Comparison of ENCODE assay signal across 1 cellular context in the genomic region with DNA sequence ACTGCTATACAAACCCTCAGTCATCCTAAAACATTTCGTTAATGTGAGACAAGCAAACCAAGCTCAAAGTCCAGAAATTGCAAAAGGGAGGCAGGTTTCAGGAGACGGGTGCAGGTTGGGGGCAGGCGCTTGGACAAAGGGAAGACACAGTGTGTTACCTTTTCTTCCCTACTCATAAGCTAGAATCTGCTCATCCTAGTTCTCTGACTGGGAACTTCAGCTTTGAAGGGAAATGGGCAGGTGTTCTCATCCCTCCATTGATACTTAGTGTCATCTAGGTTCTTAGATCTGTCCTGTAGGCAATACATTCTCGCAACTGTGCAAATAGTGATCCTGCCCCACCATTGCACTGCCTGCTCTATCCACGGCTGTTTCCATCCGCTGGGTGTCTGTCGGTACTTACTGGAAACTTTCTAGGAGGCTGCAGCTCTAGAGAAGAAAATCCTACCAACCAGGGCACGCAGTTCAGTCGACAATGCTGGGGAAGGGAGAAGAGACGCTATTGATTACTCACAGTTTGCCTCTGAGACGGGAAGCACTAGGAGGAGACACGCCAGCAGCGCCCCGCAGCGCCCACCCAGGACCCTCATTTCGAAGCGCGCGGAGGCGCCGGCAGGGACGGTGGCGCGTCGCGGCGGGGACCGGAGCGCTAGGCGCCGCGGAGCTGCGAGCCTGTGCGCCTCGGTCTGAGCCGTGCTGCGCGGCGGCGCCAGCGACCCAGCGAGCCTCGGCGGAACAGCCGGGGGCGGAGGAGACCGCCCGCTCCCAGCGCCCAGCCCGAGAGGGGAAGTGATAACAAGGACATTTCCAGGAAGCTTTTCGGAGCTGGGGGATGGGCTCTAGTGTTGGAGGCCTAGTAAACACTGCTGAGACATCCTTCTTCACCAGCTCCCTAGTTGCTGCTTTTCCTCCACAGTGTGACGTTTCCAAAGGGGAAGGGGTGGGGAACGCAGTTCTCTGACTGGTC.
TF ChIP-seq lines count a peak whose summit lies in the region.

Gene PROS1 (minus strand): TSS at position 737 of the 967 bp plus-strand sequence. CDS start 147 bp downstream, at position 590.

TF ChIP-seq in HepG2, 621 proteins besides CTCF, POLR2A, EP300 and RAD21 (continued from another document and continues in another):
- TF ChIP-seq ZNF792 (CRISPR knock-in tag; IDR thresholded peaks at IDR 0.05) (0 out of 2 replicates have a peak, but pooled peaks have one; percentile 19), FOXJ3 (CRISPR knock-in tag; IDR thresholded peaks at IDR 0.05; ENCODE audit: borderline replicate concordance) (peak; percentile 26; the same call in 1 of the 2 replicates), PRMT3 (CRISPR knock-in tag; IDR thresholded peaks at IDR 0.05; ENCODE audit: borderline replicate concordance, low read depth) (peak; percentile 68; the same call in 1 of the 2 replicates), SOX6 (IDR thresholded peaks at IDR 0.05) (no peak), SOX6 (CRISPR knock-in tag; IDR thresholded peaks at IDR 0.05) (peak; percentile 42; the same call in 1 of the 2 replicates), PHF8 (CRISPR knock-in tag; IDR thresholded peaks at IDR 0.05) (peak; percentile 65), ZNF12 (CRISPR knock-in tag; IDR thresholded peaks at IDR 0.05) (0 out of 2 replicates have a peak, but pooled peaks have one; percentile 11), ZSCAN29 (CRISPR knock-in tag; conservative IDR thresholded peaks at IDR 0.05) (no peak; the same call in 1 of the 2 replicates), ARID5B (CRISPR knock-in tag; IDR thresholded peaks at IDR 0.05) (peak; percentile 60), PHF20 (CRISPR knock-in tag; IDR thresholded peaks at IDR 0.05) (peak; percentile 61), ZNF589 (CRISPR knock-in tag; conservative IDR thresholded peaks at IDR 0.05) (0 out of 2 replicates have a peak, but pooled peaks have one; percentile 57), ZNF800 (CRISPR knock-in tag; IDR thresholded peaks at IDR 0.05) (peak; percentile 86), BCL6 (CRISPR knock-in tag; IDR thresholded peaks at IDR 0.05) (peak; percentile 56; the same call in 1 of the 2 replicates), ZNF678 (CRISPR knock-in tag; IDR thresholded peaks at IDR 0.05) (no peak), SMC3 (IDR thresholded peaks at IDR 0.05; ENCODE audit: low read length) (no peak), STAG1 (CRISPR knock-in tag; IDR thresholded peaks at IDR 0.05) (peak; percentile 6; the same call in 1 of the 2 replicates), ZNF446 (CRISPR knock-in tag; IDR thresholded peaks at IDR 0.05) (no peak), XRCC5 (optimal IDR thresholded peaks at IDR 0.05; ENCODE audit: low read length) (peak; percentile 36), ZNF7 (CRISPR knock-in tag; IDR thresholded peaks at IDR 0.05) (no peak), ADNP (CRISPR knock-in tag; IDR thresholded peaks at IDR 0.05) (no peak), ZNF577 (CRISPR knock-in tag; IDR thresholded peaks at IDR 0.05; ENCODE audit: borderline replicate concordance, low read depth) (no peak), YEATS4 (CRISPR knock-in tag; IDR thresholded peaks at IDR 0.05; ENCODE audit: borderline replicate concordance) (peak; percentile 85; the same call in 1 of the 2 replicates), ZNF557 (CRISPR knock-in tag; IDR thresholded peaks at IDR 0.05) (0 out of 2 replicates have a peak, but pooled peaks have one; percentile 30), IRX3 (CRISPR knock-in tag; IDR thresholded peaks at IDR 0.05; ENCODE audit: borderline replicate concordance, low read depth) (no peak), ARID2 (CRISPR knock-in tag; IDR thresholded peaks at IDR 0.05; ENCODE audit: borderline replicate concordance) (no peak), ZNF180 (CRISPR knock-in tag; IDR thresholded peaks at IDR 0.05; ENCODE audit: borderline replicate concordance, low read depth) (no peak), KDM4B (CRISPR knock-in tag; IDR thresholded peaks at IDR 0.05) (peak; percentile 44; the same call in 1 of the 2 replicates), ZNF782 (CRISPR knock-in tag; IDR thresholded peaks at IDR 0.05; ENCODE audit: borderline replicate concordance) (no peak), ZFY (CRISPR knock-in tag; IDR thresholded peaks at IDR 0.05) (peak; percentile 84), ZNF224 (CRISPR knock-in tag; IDR thresholded peaks at IDR 0.05) (no peak), ELF3 (CRISPR knock-in tag; IDR thresholded peaks at IDR 0.05) (peak; percentile 78), PITX1 (CRISPR knock-in tag; IDR thresholded peaks at IDR 0.05) (0 out of 2 replicates have a peak, but pooled peaks have one; percentile 52), ISX (CRISPR knock-in tag; conservative IDR thresholded peaks at IDR 0.05) (no peak)
- TF ChIP-seq, protein P1, sequence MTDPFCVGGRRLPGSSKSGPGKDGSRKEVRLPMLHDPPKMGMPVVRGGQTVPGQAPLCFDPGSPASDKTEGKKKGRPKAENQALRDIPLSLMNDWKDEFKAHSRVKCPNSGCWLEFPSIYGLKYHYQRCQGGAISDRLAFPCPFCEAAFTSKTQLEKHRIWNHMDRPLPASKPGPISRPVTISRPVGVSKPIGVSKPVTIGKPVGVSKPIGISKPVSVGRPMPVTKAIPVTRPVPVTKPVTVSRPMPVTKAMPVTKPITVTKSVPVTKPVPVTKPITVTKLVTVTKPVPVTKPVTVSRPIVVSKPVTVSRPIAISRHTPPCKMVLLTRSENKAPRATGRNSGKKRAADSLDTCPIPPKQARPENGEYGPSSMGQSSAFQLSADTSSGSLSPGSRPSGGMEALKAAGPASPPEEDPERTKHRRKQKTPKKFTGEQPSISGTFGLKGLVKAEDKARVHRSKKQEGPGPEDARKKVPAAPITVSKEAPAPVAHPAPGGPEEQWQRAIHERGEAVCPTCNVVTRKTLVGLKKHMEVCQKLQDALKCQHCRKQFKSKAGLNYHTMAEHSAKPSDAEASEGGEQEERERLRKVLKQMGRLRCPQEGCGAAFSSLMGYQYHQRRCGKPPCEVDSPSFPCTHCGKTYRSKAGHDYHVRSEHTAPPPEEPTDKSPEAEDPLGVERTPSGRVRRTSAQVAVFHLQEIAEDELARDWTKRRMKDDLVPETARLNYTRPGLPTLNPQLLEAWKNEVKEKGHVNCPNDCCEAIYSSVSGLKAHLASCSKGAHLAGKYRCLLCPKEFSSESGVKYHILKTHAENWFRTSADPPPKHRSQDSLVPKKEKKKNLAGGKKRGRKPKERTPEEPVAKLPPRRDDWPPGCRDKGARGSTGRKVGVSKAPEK (CRISPR knock-in tag; IDR thresholded peaks at IDR 0.05; ENCODE audit: borderline replicate concordance), result peak; percentile 37; the same call in 1 of the 2 replicates
- TF ChIP-seq, protein P2, sequence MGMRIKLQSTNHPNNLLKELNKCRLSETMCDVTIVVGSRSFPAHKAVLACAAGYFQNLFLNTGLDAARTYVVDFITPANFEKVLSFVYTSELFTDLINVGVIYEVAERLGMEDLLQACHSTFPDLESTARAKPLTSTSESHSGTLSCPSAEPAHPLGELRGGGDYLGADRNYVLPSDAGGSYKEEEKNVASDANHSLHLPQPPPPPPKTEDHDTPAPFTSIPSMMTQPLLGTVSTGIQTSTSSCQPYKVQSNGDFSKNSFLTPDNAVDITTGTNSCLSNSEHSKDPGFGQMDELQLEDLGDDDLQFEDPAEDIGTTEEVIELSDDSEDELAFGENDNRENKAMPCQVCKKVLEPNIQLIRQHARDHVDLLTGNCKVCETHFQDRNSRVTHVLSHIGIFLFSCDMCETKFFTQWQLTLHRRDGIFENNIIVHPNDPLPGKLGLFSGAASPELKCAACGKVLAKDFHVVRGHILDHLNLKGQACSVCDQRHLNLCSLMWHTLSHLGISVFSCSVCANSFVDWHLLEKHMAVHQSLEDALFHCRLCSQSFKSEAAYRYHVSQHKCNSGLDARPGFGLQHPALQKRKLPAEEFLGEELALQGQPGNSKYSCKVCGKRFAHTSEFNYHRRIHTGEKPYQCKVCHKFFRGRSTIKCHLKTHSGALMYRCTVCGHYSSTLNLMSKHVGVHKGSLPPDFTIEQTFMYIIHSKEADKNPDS (CRISPR knock-in tag; IDR thresholded peaks at IDR 0.05), result peak; percentile 81; the same call in 1 of the 2 replicates
- TF ChIP-seq, protein P3, sequence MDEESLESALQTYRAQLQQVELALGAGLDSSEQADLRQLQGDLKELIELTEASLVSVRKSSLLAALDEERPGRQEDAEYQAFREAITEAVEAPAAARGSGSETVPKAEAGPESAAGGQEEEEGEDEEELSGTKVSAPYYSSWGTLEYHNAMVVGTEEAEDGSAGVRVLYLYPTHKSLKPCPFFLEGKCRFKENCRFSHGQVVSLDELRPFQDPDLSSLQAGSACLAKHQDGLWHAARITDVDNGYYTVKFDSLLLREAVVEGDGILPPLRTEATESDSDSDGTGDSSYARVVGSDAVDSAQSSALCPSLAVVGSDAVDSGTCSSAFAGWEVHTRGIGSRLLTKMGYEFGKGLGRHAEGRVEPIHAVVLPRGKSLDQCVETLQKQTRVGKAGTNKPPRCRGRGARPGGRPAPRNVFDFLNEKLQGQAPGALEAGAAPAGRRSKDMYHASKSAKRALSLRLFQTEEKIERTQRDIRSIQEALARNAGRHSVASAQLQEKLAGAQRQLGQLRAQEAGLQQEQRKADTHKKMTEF (CRISPR knock-in tag; IDR thresholded peaks at IDR 0.05), result peak; percentile 53; the same call in 1 of the 2 replicates
- TF ChIP-seq, protein P4, sequence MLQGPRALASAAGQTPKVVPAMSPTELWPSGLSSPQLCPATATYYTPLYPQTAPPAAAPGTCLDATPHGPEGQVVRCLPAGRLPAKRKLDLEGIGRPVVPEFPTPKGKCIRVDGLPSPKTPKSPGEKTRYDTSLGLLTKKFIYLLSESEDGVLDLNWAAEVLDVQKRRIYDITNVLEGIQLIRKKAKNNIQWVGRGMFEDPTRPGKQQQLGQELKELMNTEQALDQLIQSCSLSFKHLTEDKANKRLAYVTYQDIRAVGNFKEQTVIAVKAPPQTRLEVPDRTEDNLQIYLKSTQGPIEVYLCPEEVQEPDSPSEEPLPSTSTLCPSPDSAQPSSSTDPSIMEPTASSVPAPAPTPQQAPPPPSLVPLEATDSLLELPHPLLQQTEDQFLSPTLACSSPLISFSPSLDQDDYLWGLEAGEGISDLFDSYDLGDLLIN (CRISPR knock-in tag; IDR thresholded peaks at IDR 0.05; ENCODE audit: borderline replicate concordance), result no peak
- TF ChIP-seq, protein P5, sequence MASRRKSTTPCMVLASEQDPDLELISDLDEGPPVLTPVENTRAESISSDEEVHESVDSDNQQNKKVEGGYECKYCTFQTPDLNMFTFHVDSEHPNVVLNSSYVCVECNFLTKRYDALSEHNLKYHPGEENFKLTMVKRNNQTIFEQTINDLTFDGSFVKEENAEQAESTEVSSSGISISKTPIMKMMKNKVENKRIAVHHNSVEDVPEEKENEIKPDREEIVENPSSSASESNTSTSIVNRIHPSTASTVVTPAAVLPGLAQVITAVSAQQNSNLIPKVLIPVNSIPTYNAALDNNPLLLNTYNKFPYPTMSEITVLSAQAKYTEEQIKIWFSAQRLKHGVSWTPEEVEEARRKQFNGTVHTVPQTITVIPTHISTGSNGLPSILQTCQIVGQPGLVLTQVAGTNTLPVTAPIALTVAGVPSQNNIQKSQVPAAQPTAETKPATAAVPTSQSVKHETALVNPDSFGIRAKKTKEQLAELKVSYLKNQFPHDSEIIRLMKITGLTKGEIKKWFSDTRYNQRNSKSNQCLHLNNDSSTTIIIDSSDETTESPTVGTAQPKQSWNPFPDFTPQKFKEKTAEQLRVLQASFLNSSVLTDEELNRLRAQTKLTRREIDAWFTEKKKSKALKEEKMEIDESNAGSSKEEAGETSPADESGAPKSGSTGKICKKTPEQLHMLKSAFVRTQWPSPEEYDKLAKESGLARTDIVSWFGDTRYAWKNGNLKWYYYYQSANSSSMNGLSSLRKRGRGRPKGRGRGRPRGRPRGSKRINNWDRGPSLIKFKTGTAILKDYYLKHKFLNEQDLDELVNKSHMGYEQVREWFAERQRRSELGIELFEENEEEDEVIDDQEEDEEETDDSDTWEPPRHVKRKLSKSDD (CRISPR knock-in tag; IDR thresholded peaks at IDR 0.05; ENCODE audit: low read depth), result peak; percentile 67; the same call in 1 of the 2 replicates
- TF ChIP-seq, protein P6, sequence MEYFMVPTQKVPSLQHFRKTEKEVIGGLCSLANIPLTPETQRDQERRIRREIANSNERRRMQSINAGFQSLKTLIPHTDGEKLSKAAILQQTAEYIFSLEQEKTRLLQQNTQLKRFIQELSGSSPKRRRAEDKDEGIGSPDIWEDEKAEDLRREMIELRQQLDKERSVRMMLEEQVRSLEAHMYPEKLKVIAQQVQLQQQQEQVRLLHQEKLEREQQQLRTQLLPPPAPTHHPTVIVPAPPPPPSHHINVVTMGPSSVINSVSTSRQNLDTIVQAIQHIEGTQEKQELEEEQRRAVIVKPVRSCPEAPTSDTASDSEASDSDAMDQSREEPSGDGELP (IDR thresholded peaks at IDR 0.05; ENCODE audit: borderline replicate concordance, low read depth), result no peak
